In genomic region chr16:3538222-3538621, GRCh38 we compare ENCODE assay signal across 17 cellular contexts. TPM values are rescaled to one million over a fixed set of nuclear protein-coding genes. Genes with fewer than 3 reads are reported as not detected.
A peak's percentile ranks its signal among the peaks of the same experiment; 100 is the strongest.
DNase-seq lines count a peak whose midpoint lies in the region; ATAC-seq, FAIRE-seq and TF ChIP-seq lines count a peak whose summit lies in the region.
"Had no signal": no experiment of that assay in that cellular context is flagged by ENCODE, and none has a peak within 500 bp of the region (broad histone marks: within the 10 kb centered on the region; RNA-seq: fewer than 3 reads in every experiment).

No MANE protein-coding gene starts in this region.

- CTCF ChIA-PET in IMR-90 (lab: Yijun Ruan, JAX) (no interaction called here), K562 (lab: Yijun Ruan, JAX; ENCODE audit: low intra/inter-chr PET ratio) (no interaction called here)

- H3K4me2 ChIP-seq in IMR-90 (ENCODE audit: low read depth, low read length) = no peak overlapping the region
- H3K4me2 ChIP-seq in K562 (ENCODE audit: insufficient read depth, low read length) = no peak overlapping the region
- H3K4me2 ChIP-seq: A549 had no signal

- no peak overlapping the region for H4K5ac ChIP-seq in IMR-90 (ENCODE audit: low read depth, low read length)

- no peak for FAIRE-seq in K562 (lab: Jason Lieb, UNC)
- FAIRE-seq: A549, GM19239, H1, HepG2, HTR-8/SVneo had no signal

- peak overlapping the region; percentile 70; the same call in 1 of the 2 replicates for H2BK20ac ChIP-seq in IMR-90 (ENCODE audit: low read depth, low read length)

- H3K4me1 ChIP-seq in right atrium auricular region = no peaks in the 10 kb centered on the region
- peaks cover 30% of the 10 kb centered on the region for H3K4me1 ChIP-seq in IMR-90 (ENCODE audit: control insufficient read depth, insufficient read depth, low read length)
- no peaks in the 10 kb centered on the region for H3K4me1 ChIP-seq in K562 (replicated peaks in 1 of 2; ENCODE audit: control insufficient read depth in 2 of 2, insufficient read depth in 2 of 2, low read length in 2 of 2)
- peaks cover 0 to 20% (median 7%) of the 10 kb centered on the region in 4 donors for H3K4me1 ChIP-seq in sigmoid colon
- H3K4me1 ChIP-seq in upper lobe of right lung = no peaks in the 10 kb centered on the region
- H3K4me1 ChIP-seq: A549, BE2C, HAP-1 had no signal

- H4K91ac ChIP-seq in IMR-90 (ENCODE audit: insufficient read depth, low read depth, low read length) = peak overlapping the region; percentile 46; the same call in 1 of the 2 replicates

- H4K20me1 ChIP-seq in IMR-90 (ENCODE audit: insufficient read depth, low read length) (peaks cover 9% of the 10 kb centered on the region; the same call in 1 of the 2 replicates), K562 (replicated peaks; ENCODE audit: control insufficient read depth, insufficient read depth, low read length) (0 out of 2 replicates have a peak, but pooled peaks cover 3% of the 10 kb centered on the region)

- intact Hi-C loops in left ventricle myocardium superior (cut with micrococcal nuclease) (no loop called here), IMR-90 (cut with micrococcal nuclease) (no loop called here), K562 (cut with micrococcal nuclease) (no loop called here), sigmoid colon (cut with DNase I) (no loop called here), upper lobe of right lung (cut with DNase I) (no loop called here)

- H2BK120ac ChIP-seq in IMR-90 (ENCODE audit: low read depth, low read length) = peak overlapping the region; percentile 56; the same call in 1 of the 2 replicates

- TF ChIP-seq EP300 in K562 (IDR thresholded peaks at IDR 0.05; ENCODE audit: low read length) (no peak), sigmoid colon (IDR thresholded peaks at IDR 0.05) (no peak)

- peak overlapping the region; percentile 58 for H3K4ac ChIP-seq in IMR-90 (ENCODE audit: low read depth, low read length)

- dilution Hi-C loops in IMR-90 (cut with HindIII; ENCODE audit: low sequenced_read_pairs, unreplicated experiment) = no loop called here

- H3K9ac ChIP-seq in IMR-90 (ENCODE audit: low read depth, low read length) = no peak overlapping the region
- no peak overlapping the region for H3K9ac ChIP-seq in K562 (ENCODE audit: insufficient read depth in 1 of 2, low read depth in 2 of 2, low read length in 2 of 2)

- H3K27ac ChIP-seq in right atrium auricular region (no peak overlapping the region), IMR-90 (ENCODE audit: insufficient read depth, low read length) (no peak overlapping the region; the same call in 1 of the 2 replicates), K562 (ENCODE audit: extremely low read depth, low read depth, low read length) (no peak overlapping the region), sigmoid colon (no peak overlapping the region), upper lobe of right lung (no peak overlapping the region)
- H3K27ac ChIP-seq: A549, C4-2B had no signal

- H3K36me3 ChIP-seq in right atrium auricular region (peaks cover 11% of the 10 kb centered on the region), IMR-90 (ENCODE audit: control insufficient read depth, insufficient read depth, low read length) (peaks cover 11% of the 10 kb centered on the region), K562 (ENCODE audit: control insufficient read depth, insufficient read depth, low read length) (no peaks in the 10 kb centered on the region), sigmoid colon (peaks cover 9 to 57% (median 17%) of the 10 kb centered on the region in 4 donors), upper lobe of right lung (peaks cover 26% of the 10 kb centered on the region)

- POLR2A ChIA-PET in IMR-90 (lab: Charles Lee; ENCODE audit: unreplicated experiment) = no interaction called here
- POLR2A ChIA-PET in K562 (lab: Yijun Ruan, JAX) = interaction anchor here (0.7 kb wide), 1 partner anchor 349 kb away, joined by 3 read pairs; no protein-coding TSS in a partner anchor

- no peak overlapping the region for H2BK5ac ChIP-seq in IMR-90 (ENCODE audit: low read depth, low read length, poor library complexity, severe bottlenecking)

- BruUV-seq in IMR-90 (replicated peaks; lab: Mats Ljungman, UMichigan) (no TSS peak), K562 (replicated peaks; lab: Mats Ljungman, UMichigan) (no TSS peak)

- no peak overlapping the region for H2AK9ac ChIP-seq in IMR-90 (replicated peaks; ENCODE audit: low read depth, low read length, poor library complexity)

- no peak overlapping the region for H2AFZ ChIP-seq in IMR-90 (replicated peaks; ENCODE audit: low read length, poor library complexity)
- H2AFZ ChIP-seq in K562 (ENCODE audit: low read depth, low read length) = no peak overlapping the region

- WGBS in IMR-90 (ENCODE audit: extremely low coverage in 2 of 2, insufficient read length in 1 of 2), 2 experiments = 68% methylated on average over 2 of the region's 4 CpGs; no CpG with 5 or more reads in 1 of the 2 experiments
- 44% methylated on average over 4 of the region's 4 CpGs for WGBS in K562 (ENCODE audit: insufficient coverage, low coverage, missing lambda C conversion rate)
- 90 to 91% methylated on average over 4 of the region's 4 CpGs for WGBS in sigmoid colon, 2 donors

- peak overlapping the region; percentile 75; the same call in 1 of the 2 replicates for H2AK5ac ChIP-seq in IMR-90 (ENCODE audit: low read depth, low read length)

- H3K4me3 ChIP-seq in right atrium auricular region (no peak overlapping the region), IMR-90 (ENCODE audit: insufficient read depth, low read depth, low read length) (no peak overlapping the region), K562 (no peak overlapping the region), sigmoid colon (no peak overlapping the region), upper lobe of right lung (no peak overlapping the region)
- H3K4me3 ChIP-seq: A549, HAP-1 had no signal

- DNase-seq in left ventricle myocardium superior (peak; percentile 54), right atrium auricular region (ENCODE audit: low spot score) (no peak), IMR-90 (no peak), K562 (ENCODE audit: extremely low read depth in 1 of 4, low spot score in 3 of 4) (no peak), sigmoid colon (no peak), upper lobe of right lung (no peak)
- DNase-seq: BE2C, DMS53, GF-D8 had no signal

- H3K9me3 ChIP-seq in right atrium auricular region (no peaks in the 10 kb centered on the region), IMR-90 (ENCODE audit: control insufficient read depth, insufficient read depth, low read length) (no peaks in the 10 kb centered on the region), K562 (replicated peaks; ENCODE audit: control insufficient read depth, insufficient read depth, low read depth, low read length) (no peaks in the 10 kb centered on the region), sigmoid colon (no peaks in the 10 kb centered on the region), upper lobe of right lung (no peaks in the 10 kb centered on the region)
- H3K9me3 ChIP-seq: A549, BE2C, HAP-1 had no signal

- in situ Hi-C loops in IMR-90 (cut with MboI; ENCODE audit: low sequenced_read_pairs) (no loop called here), K562 (cut with MboI) (no loop called here)

- no peak overlapping the region for H3K14ac ChIP-seq in IMR-90 (replicated peaks; ENCODE audit: low read depth, low read length)

- H3K79me2 ChIP-seq in K562 (ENCODE audit: control insufficient read depth, insufficient read depth, low read length) = no peaks in the 10 kb centered on the region

- H2BK15ac ChIP-seq in IMR-90 (ENCODE audit: low read depth, low read length) = peak overlapping the region; percentile 28; the same call in 1 of the 3 replicates

- TF ChIP-seq RAD21 in IMR-90 (IDR thresholded peaks at IDR 0.05; ENCODE audit: low read length) (no peak), K562 (CRISPR knock-in tag; conservative IDR thresholded peaks at IDR 0.05 in 1 of 2, IDR thresholded peaks at IDR 0.05 in 1 of 2) (no peak)

- peak overlapping the region; percentile 46; the same call in 1 of the 2 replicates for H3K18ac ChIP-seq in IMR-90 (ENCODE audit: low read depth, low read length)

- TF ChIP-seq CTCF in right atrium auricular region (IDR thresholded peaks at IDR 0.05) (no peak), IMR-90 (conservative IDR thresholded peaks at IDR 0.05; ENCODE audit: low read depth, low read length) (no peak), K562 (IDR thresholded peaks at IDR 0.05 in 2 of 3, conservative IDR thresholded peaks at IDR 0.05 in 1 of 3; ENCODE audit: insufficient read depth in 2 of 3, low read depth in 1 of 3, low read length in 3 of 3) (no peak), sigmoid colon (IDR thresholded peaks at IDR 0.05) (no peak), upper lobe of right lung (IDR thresholded peaks at IDR 0.05) (no peak)

- no peak overlapping the region for H3K23ac ChIP-seq in IMR-90 (ENCODE audit: low read depth, low read length)

- TF ChIP-seq POLR2A in IMR-90 (IDR thresholded peaks at IDR 0.05; ENCODE audit: low read depth, low read length) (no peak), K562 (conservative IDR thresholded peaks at IDR 0.05) (no peak), sigmoid colon (IDR thresholded peaks at IDR 0.05) (no peak)

- 0 out of 4 replicates have a peak, but pooled peaks cover 0 to 6% of the 10 kb centered on the region in 2 experiments for H3K79me1 ChIP-seq in IMR-90 (ENCODE audit: low read depth in 1 of 2, low read length in 2 of 2)

- H3K56ac ChIP-seq in IMR-90 (ENCODE audit: extremely low read depth, insufficient read depth, low read length) = no peak overlapping the region

- no peak overlapping the region; a peak in 1 of 4 replicates for H4K8ac ChIP-seq in IMR-90 (ENCODE audit: low read depth in 2 of 2, low read length in 2 of 2)

- ATAC-seq in left ventricle myocardium superior (no peak), IMR-90 (ENCODE audit: low read depth) (no peak), K562 (no peak), upper lobe of right lung (no peak)
- ATAC-seq: A549, HepG2 had no signal

- H3K9me1 ChIP-seq in IMR-90 (ENCODE audit: insufficient read depth, low read length) (peaks cover 32% of the 10 kb centered on the region), K562 (ENCODE audit: control insufficient read depth, insufficient read depth, low read length) (no peaks in the 10 kb centered on the region)

- H3K27me3 ChIP-seq in right atrium auricular region (no peaks in the 10 kb centered on the region), IMR-90 (ENCODE audit: control insufficient read depth, insufficient read depth, low read length) (no peaks in the 10 kb centered on the region), K562 (ENCODE audit: control insufficient read depth in 2 of 2, insufficient read depth in 2 of 2, low read length in 2 of 2) (peaks cover 0 to 18% of the 10 kb centered on the region in 2 experiments; a peak in 2 of 5 replicates), sigmoid colon (no peaks in the 10 kb centered on the region), upper lobe of right lung (no peaks in the 10 kb centered on the region)
- H3K27me3 ChIP-seq: BE2C had no signal

RNA-seq across cellular contexts. Expression of gene CLUAP1, which starts 37.4 kb away (rescaled TPM):
- 13.1 TPM for total RNA-seq in left ventricle myocardium superior
- 10 to 100 TPM in 1 of 2 donors, 1 to 10 TPM in 1; 8.8 to 10.9 TPM for total RNA-seq in right atrium auricular region
- 6.8 and 13.3 TPM in 2 replicates for total RNA-seq in IMR-90 (2012; rRNA removed)
- polyA plus RNA-seq in IMR-90 (2012; rRNA removed) = 10.7 and 14.4 TPM in 2 replicates
- polyA plus RNA-seq in IMR-90 (2012; cell fraction: cytosol; rRNA removed) = 1.8 and 2.5 TPM in 2 replicates
- 1.8 and 8.2 TPM in 2 replicates for polyA plus RNA-seq in IMR-90 (2012; cell fraction: nucleus; rRNA removed; ENCODE audit: low replicate concordance)
- total RNA-seq in K562 (2011; cell fraction: chromatin; rRNA removed; ENCODE audit: low replicate concordance) = 4.7 and 8.8 TPM in 2 replicates
- total RNA-seq in K562 (2011; cell fraction: nucleolus; rRNA removed) = 2.0 and 3.0 TPM in 2 replicates
- total RNA-seq in K562 (2011; cell fraction: nucleoplasm; rRNA removed) = 3.7 and 4.2 TPM in 2 replicates
- 4.8 and 6.8 TPM in 2 replicates for total RNA-seq in K562 (2014; rRNA removed)
- 10.8 and 11.0 TPM in 2 replicates for total RNA-seq in K562 (2014; rRNA removed; fragmentation: Illumina TruSeq; extraction: Trizol)
- 6.9 TPM in 2 replicates for total RNA-seq in K562 (2015; rRNA removed; fragmentation: Illumina TruSeq; extraction: Trizol)
- total RNA-seq in K562 (2021) = 6.2 and 6.7 TPM in 2 replicates
- polyA plus RNA-seq in K562 (2011; rRNA removed) = 2.2 and 7.8 TPM in 2 replicates
- 1.1 and 1.7 TPM in 2 replicates for polyA plus RNA-seq in K562 (2011; cell fraction: cytosol; rRNA removed)
- polyA plus RNA-seq in K562 (2011; cell fraction: nucleus; rRNA removed) = 3.2 and 3.3 TPM in 2 replicates
- 5.3 and 6.6 TPM in 2 replicates for polyA plus RNA-seq in K562 (2012)
- 5.9 and 8.3 TPM in 2 replicates for polyA plus RNA-seq in K562 (2014; fragmentation: Illumina TruSeq; extraction: Trizol)
- 10 to 100 TPM; 11.1 to 17.6 TPM for polyA plus RNA-seq in K562 (2014; fragmentation: Nextera tagmentation; extraction: Ambion mirVana)
- 4.9 and 6.6 TPM in 2 replicates for polyA plus RNA-seq in K562 (2014; rRNA removed)
- 9.2 and 14.1 TPM in 2 replicates for polyA minus RNA-seq in K562 (2011; rRNA and poly(A)+ RNA removed)
- polyA minus RNA-seq in K562 (2011; cell fraction: cytosol; rRNA and poly(A)+ RNA removed) = 2.0 and 6.1 TPM in 2 replicates
- polyA minus RNA-seq in K562 (2011; cell fraction: nucleus; rRNA and poly(A)+ RNA removed) = 3.0 and 3.2 TPM in 2 replicates
- 10 to 100 TPM; 24.2 to 36.8 (median 29.5) TPM for total RNA-seq in sigmoid colon
- polyA plus RNA-seq in sigmoid colon = 10 to 100 TPM in 1 of 3 donors, 1 to 10 TPM in 2; 6.6 to 10.5 (median 6.9) TPM
- 23.3 TPM for total RNA-seq in upper lobe of right lung

RNA-seq across cellular contexts. Expression of gene NLRC3, which starts 39.0 kb away (rescaled TPM):
- total RNA-seq in left ventricle myocardium superior (1.1 TPM), right atrium auricular region (1 to 10 TPM in 1 of 2 donors, under 1 TPM in 1; 0.85 to 1.1 TPM), IMR-90 (2012; rRNA removed) (not detected in 2 replicates), K562 (2014; rRNA removed) (not detected in 2 replicates), K562 (2014; rRNA removed; fragmentation: Illumina TruSeq; extraction: Trizol) (not detected in 2 replicates), K562 (2015; rRNA removed; fragmentation: Illumina TruSeq; extraction: Trizol) (not detected in 2 replicates), K562 (2021) (0.13 and 0.22 TPM in 2 replicates), sigmoid colon (under 1 TPM in 3 of 4 donors, not detected in 1; under 0.01 to 0.33 (median 0.27) TPM), upper lobe of right lung (5.5 TPM)
- polyA plus RNA-seq in IMR-90 (2012; rRNA removed) (not detected in 2 replicates), K562 (2011; rRNA removed) (0.03 TPM in 1 of 2 replicates, not detected in the other), K562 (2014; fragmentation: Illumina TruSeq; extraction: Trizol) (not detected in 2 replicates), K562 (2014; fragmentation: Nextera tagmentation; extraction: Ambion mirVana) (under 1 TPM; 0.03 to 0.04 TPM), K562 (2014; rRNA removed) (0.03 TPM in 1 of 2 replicates, not detected in the other), sigmoid colon (1 to 10 TPM in 1 of 3 donors, under 1 TPM in 1, not detected in 1; under 0.01 to 7.0 TPM)
- not detected in 2 replicates for polyA plus RNA-seq in IMR-90 (2012; cell fraction: cytosol; rRNA removed)
- 0.02 and 0.14 TPM in 2 replicates for polyA plus RNA-seq in IMR-90 (2012; cell fraction: nucleus; rRNA removed; ENCODE audit: low replicate concordance)
- 0.07 TPM in 1 of 2 replicates, not detected in the other for total RNA-seq in K562 (2011; cell fraction: chromatin; rRNA removed; ENCODE audit: low replicate concordance)
- total RNA-seq in K562 (2011; cell fraction: nucleolus; rRNA removed) = under 0.01 TPM in 1 of 2 replicates, not detected in the other
- total RNA-seq in K562 (2011; cell fraction: nucleoplasm; rRNA removed) = not detected in 2 replicates
- polyA plus RNA-seq in K562 (2011; cell fraction: cytosol; rRNA removed) = 0.03 TPM in 1 of 2 replicates, not detected in the other
- polyA plus RNA-seq in K562 (2011; cell fraction: nucleus; rRNA removed) = 0.09 TPM in 1 of 2 replicates, not detected in the other
- 0.08 and 0.10 TPM in 2 replicates for polyA plus RNA-seq in K562 (2012)
- not detected in 2 replicates for polyA minus RNA-seq in K562 (2011; rRNA and poly(A)+ RNA removed)
- polyA minus RNA-seq in K562 (2011; cell fraction: cytosol; rRNA and poly(A)+ RNA removed) = not detected in 2 replicates
- under 0.01 TPM in 2 replicates for polyA minus RNA-seq in K562 (2011; cell fraction: nucleus; rRNA and poly(A)+ RNA removed)
- total RNA-seq: HepG2 had no signal
- polyA plus RNA-seq: AG04450, HepG2 had no signal

RNA-seq across cellular contexts. Expression of gene C16orf90, which starts 42.9 kb away (rescaled TPM):
- total RNA-seq in left ventricle myocardium superior = not detected
- total RNA-seq in right atrium auricular region = not detected
- total RNA-seq in IMR-90 (2012; rRNA removed) = not detected in 2 replicates
- not detected in 2 replicates for polyA plus RNA-seq in IMR-90 (2012; rRNA removed)
- not detected in 2 replicates for polyA plus RNA-seq in IMR-90 (2012; cell fraction: cytosol; rRNA removed)
- polyA plus RNA-seq in IMR-90 (2012; cell fraction: nucleus; rRNA removed; ENCODE audit: low replicate concordance) = not detected in 2 replicates
- total RNA-seq in K562 (2011; cell fraction: chromatin; rRNA removed; ENCODE audit: low replicate concordance) = not detected in 2 replicates
- total RNA-seq in K562 (2011; cell fraction: nucleolus; rRNA removed) = not detected in 2 replicates
- not detected in 2 replicates for total RNA-seq in K562 (2011; cell fraction: nucleoplasm; rRNA removed)
- not detected in 2 replicates for total RNA-seq in K562 (2014; rRNA removed)
- total RNA-seq in K562 (2014; rRNA removed; fragmentation: Illumina TruSeq; extraction: Trizol) = not detected in 2 replicates
- not detected in 2 replicates for total RNA-seq in K562 (2015; rRNA removed; fragmentation: Illumina TruSeq; extraction: Trizol)
- not detected in 2 replicates for total RNA-seq in K562 (2021)
- not detected in 2 replicates for polyA plus RNA-seq in K562 (2011; rRNA removed)
- not detected in 2 replicates for polyA plus RNA-seq in K562 (2011; cell fraction: cytosol; rRNA removed)
- polyA plus RNA-seq in K562 (2011; cell fraction: nucleus; rRNA removed) = not detected in 2 replicates
- not detected in 2 replicates for polyA plus RNA-seq in K562 (2012)
- polyA plus RNA-seq in K562 (2014; fragmentation: Illumina TruSeq; extraction: Trizol) = not detected in 2 replicates
- not detected for polyA plus RNA-seq in K562 (2014; fragmentation: Nextera tagmentation; extraction: Ambion mirVana)
- polyA plus RNA-seq in K562 (2014; rRNA removed) = not detected in 2 replicates
- polyA minus RNA-seq in K562 (2011; rRNA and poly(A)+ RNA removed) = not detected in 2 replicates
- polyA minus RNA-seq in K562 (2011; cell fraction: cytosol; rRNA and poly(A)+ RNA removed) = not detected in 2 replicates
- polyA minus RNA-seq in K562 (2011; cell fraction: nucleus; rRNA and poly(A)+ RNA removed) = not detected in 2 replicates
- total RNA-seq in sigmoid colon = not detected
- polyA plus RNA-seq in sigmoid colon = not detected
- not detected for total RNA-seq in upper lobe of right lung
- total RNA-seq: H1, HepG2 had no signal
- polyA plus RNA-seq: A549, AG04450, H1, HepG2 had no signal
